ENCODE assay signal across 8 cellular contexts in genomic region chr13:24270639-24271131, GRCh38. TPM values are rescaled to one million over a fixed set of nuclear protein-coding genes. Genes with fewer than 3 reads are reported as not detected.
DNase-seq lines count a peak whose midpoint lies in the region; ATAC-seq and TF ChIP-seq lines count a peak whose summit lies in the region.

No MANE protein-coding gene starts in this region.

- H3K4me3 ChIP-seq in AG04449 (ENCODE audit: low read depth, low read length), result peak overlapping the region; percentile 48
- no peak overlapping the region for H3K4me3 ChIP-seq in body of pancreas
- peak overlapping the region; percentile 3 for H3K4me3 ChIP-seq in kidney epithelial cell (ENCODE audit: low read depth, low read length)
- H3K4me3 ChIP-seq in spleen, result peak overlapping the region; percentile 22 to 69 (median 42)

- no peak for DNase-seq in AG04449 (ENCODE audit: low read depth, low spot score)
- peak; percentile 46 to 74 (median 48) for DNase-seq in T-helper 1 cell
- DNase-seq in body of pancreas, result peak; percentile 60 to 82 (median 72)
- no peak for DNase-seq in kidney epithelial cell (ENCODE audit: low read depth)
- peak; percentile 93 for DNase-seq in spleen

- TF ChIP-seq CTCF in AG04449 (IDR thresholded peaks at IDR 0.05; ENCODE audit: insufficient read depth, low read length, missing control alignments) (no peak), body of pancreas (IDR thresholded peaks at IDR 0.05) (peak in 5 of 7 experiments; percentile 30 to 65 (median 33)), kidney epithelial cell (IDR thresholded peaks at IDR 0.05; ENCODE audit: insufficient read depth, low read length, poor library complexity, severe bottlenecking) (no peak), spleen (IDR thresholded peaks at IDR 0.05 in 8 of 11, conservative IDR thresholded peaks at IDR 0.05 in 3 of 11) (peak in 8 of 11 experiments; percentile 20 to 96 (median 68))

- WGBS in body of pancreas, 2 donors, result 1 to 2% methylated on average over 9 to 10 of the region's 10 CpGs
- WGBS in spleen, 5 donors, result 0 to 1% (median 1%) methylated on average over 10 of the region's 10 CpGs

- in situ Hi-C loops in GM18951 (cut with MboI; ENCODE audit: low sequenced_read_pairs, unreplicated experiment), result no loop called here

- no peaks in the 10 kb centered on the region for H3K36me3 ChIP-seq in body of pancreas (replicated peaks in 1 of 2; ENCODE audit: insufficient read depth in 1 of 2, low read depth in 2 of 2)
- no peaks in the 10 kb centered on the region for H3K36me3 ChIP-seq in kidney epithelial cell (ENCODE audit: control insufficient read depth, insufficient read depth, low read length)
- H3K36me3 ChIP-seq in spleen, result no peaks in the 10 kb centered on the region

- peaks cover 66% of the 10 kb centered on the region for H3K4me1 ChIP-seq in body of pancreas
- peaks cover 64 to 100% (median 95%) of the 10 kb centered on the region in 6 donors for H3K4me1 ChIP-seq in spleen

- intact Hi-C loops in body of pancreas (cut with DNase I), result no loop called here
- intact Hi-C loops in spleen (cut with DNase I; ENCODE audit: low total_unique reads), result no loop called here

- POLR2A ChIA-PET in AG04449 (lab: Yijun Ruan, JAX), result no interaction called here

- ATAC-seq in HG03108 (IDR thresholded peaks at IDR 0.05; ENCODE audit: unreplicated experiment) (peak; percentile 44), body of pancreas (peak; percentile 56), HG02970 (IDR thresholded peaks at IDR 0.05; ENCODE audit: low FRiP score, unreplicated experiment) (no peak)

- peak; percentile 59 for TF ChIP-seq POLR2A in GM18951 (IDR thresholded peaks at IDR 0.05; ENCODE audit: extremely low read depth, insufficient read depth, insufficient read length)
- TF ChIP-seq POLR2A in body of pancreas (IDR thresholded peaks at IDR 0.05), result peak in 2 of 3 donors; percentile 36 to 65
- peak; percentile 62 to 97 (median 65) for TF ChIP-seq POLR2A in spleen (IDR thresholded peaks at IDR 0.05)

- CTCF ChIA-PET in AG04449 (lab: Yijun Ruan, JAX), result interaction anchor here (0.9 to 1.2 kb wide), 2 partner anchors 42 to 251 kb away, joined by 3 to 4 read pairs; no protein-coding TSS in a partner anchor

- H3K27me3 ChIP-seq in body of pancreas, result no peaks in the 10 kb centered on the region
- H3K27me3 ChIP-seq in kidney epithelial cell (ENCODE audit: control insufficient read depth, insufficient read depth, low read length), result no peaks in the 10 kb centered on the region
- no peaks in the 10 kb centered on the region for H3K27me3 ChIP-seq in spleen (replicated peaks in 1 of 7)

- H3K27ac ChIP-seq in body of pancreas (peak overlapping the region; percentile 47 to 92 (median 82)), spleen (peak overlapping the region; percentile 80 to 96 (median 93))

- H3K9me3 ChIP-seq in body of pancreas (no peaks in the 10 kb centered on the region), spleen (no peaks in the 10 kb centered on the region)

RNA-seq across cellular contexts. Expression of gene C1QTNF9, which starts 38.7 kb away (rescaled TPM):
- total RNA-seq in body of pancreas (1 to 10 TPM in 1 of 2 donors, under 1 TPM in 1; 0.78 to 4.3 TPM), kidney epithelial cell (not detected in 2 replicates), spleen (under 1 TPM in 3 of 7 donors, not detected in 4; 0.28 to 0.72 (median 0.35) TPM)
- polyA plus RNA-seq in spleen, result under 1 TPM in 2 of 3 donors, not detected in 1; 0.15 to 0.48 TPM

Comparison
In these comparisons a context has a peak if more than half of its experiments do, and no peak if none do; other contexts are left out.
1. DNase-seq: peak in T-helper 1 cell (5 of 5), body of pancreas (4 of 4) and spleen (single experiment); none in AG04449 (single experiment) and kidney epithelial cell (single experiment).
2. H3K4me3 ChIP-seq: peak in AG04449 (single experiment), kidney epithelial cell (single experiment) and spleen (8 of 8); none in body of pancreas (0 of 2).
3. CTCF ChIP-seq: peak in body of pancreas (5 of 7) and spleen (8 of 11); none in AG04449 (single experiment) and kidney epithelial cell (single experiment).
4. Peak in every context shown above with its lines, with median percentiles within 50 percentile points of each other: POLR2A ChIP-seq.